8 cellular contexts compared by ENCODE assay signal in genomic region chr19:43463381-43464088, GRCh38. TPM values are rescaled to one million over a fixed set of nuclear protein-coding genes. Genes with fewer than 3 reads are reported as not detected.
DNase-seq lines count a peak whose midpoint lies in the region; ATAC-seq and TF ChIP-seq lines count a peak whose summit lies in the region.

No MANE protein-coding gene starts in this region.

- peaks cover 20 to 62% (median 39%) of the 10 kb centered on the region in 10 experiments for H3K4me1 ChIP-seq in BLaER1 treated with 17β-estradiol and CSF1 and Interleukin-3, amounts not matched to agents 10 nM and 100 nM
- H3K4me1 ChIP-seq in lung (ENCODE audit: control insufficient read depth in 2 of 2, insufficient read depth in 2 of 2, low read length in 2 of 2) = peaks cover 0 to 9% of the 10 kb centered on the region in 2 donors

- POLR2A ChIA-PET in activated CD8-positive, alpha-beta T cell treated with anti-CD3 and anti-CD28 coated beads, Interleukin-2, amount 10 ng/mL, durations not matched to agents 7 days and 5 days (lab: Charles Lee) = interaction anchor here (0.8 to 2.5 kb wide), 7 partner anchors 10 to 61 kb away, joined by 3 to 18 read pairs (median 5); partner anchors contain the start of gene PHLDB3

- H3K27ac ChIP-seq in BLaER1 treated with 17β-estradiol and CSF1 and Interleukin-3, amounts not matched to agents 10 nM and 100 nM = peak overlapping the region in 10 of 11 experiments; percentile 47 to 74 (median 67); a peak in 19 of 22 replicates
- H3K27ac ChIP-seq in lung (ENCODE audit: low read depth in 1 of 2, low read length in 1 of 2) = peak overlapping the region; percentile 14 to 72

- H3K36me3 ChIP-seq in BLaER1 treated with 17β-estradiol and CSF1 and Interleukin-3, amounts not matched to agents 10 nM and 100 nM = no peaks in the 10 kb centered on the region
- no peaks in the 10 kb centered on the region for H3K36me3 ChIP-seq in lung (ENCODE audit: control insufficient read depth in 2 of 2, insufficient read depth in 2 of 2, low read length in 2 of 2)

- peak overlapping the region; percentile 33 to 81 (median 73) for H3K9ac ChIP-seq in BLaER1 treated with 17β-estradiol and CSF1 and Interleukin-3, amounts not matched to agents 10 nM and 100 nM

- no peaks in the 10 kb centered on the region for H4K20me1 ChIP-seq in BLaER1 treated with 17β-estradiol and CSF1 and Interleukin-3, amounts not matched to agents 10 nM and 100 nM

- CTCF ChIA-PET in activated CD8-positive, alpha-beta T cell treated with anti-CD3 and anti-CD28 coated beads, Interleukin-2, amount 10 ng/mL, durations not matched to agents 7 days and 5 days (lab: Charles Lee) = interaction anchor here (0.5 to 4.6 kb wide), 16 partner anchors 10 to 1340 kb away, joined by 3 to 68 read pairs (median 6); partner anchors contain the start of genes IRGQ, PHLDB3 and ZNF576

- H3K9me3 Mint-ChIP-seq in activated CD8-positive, alpha-beta T cell treated with anti-CD3 and anti-CD28 coated beads, Interleukin-2, amount 10 ng/mL, durations not matched to agents 7 days and 5 days (ENCODE audit: insufficient read depth) = no peaks in the 10 kb centered on the region

- DNase-seq in NCI-H82 (lab: John Stamatoyannopoulos, UW) = peak; percentile 95
- peak; percentile 99 for DNase-seq in activated CD8-positive, alpha-beta T cell treated with anti-CD3 and anti-CD28 coated beads, Interleukin-2, amount 10 ng/mL, durations not matched to agents 7 days and 5 days
- DNase-seq in effector CD4-positive, alpha-beta T cell = peak; percentile 99
- peak; percentile 99 for DNase-seq in lung (ENCODE audit: low spot score)
- peak; percentile 98 to 99 (median 99) for DNase-seq in stimulated activated CD4-positive, alpha-beta T cell treated with anti-CD3 and anti-CD28 coated beads, TNF-alpha, amount 100 ng/mL, for 1 hour (ENCODE audit: low read depth in 3 of 3, low spot score in 1 of 3)

- H3K4me2 ChIP-seq in BLaER1 treated with 17β-estradiol and CSF1 and Interleukin-3, amounts not matched to agents 10 nM and 100 nM = peak overlapping the region; percentile 82 to 99 (median 93)

- no peaks in the 10 kb centered on the region for H3K36me3 Mint-ChIP-seq in activated CD8-positive, alpha-beta T cell treated with anti-CD3 and anti-CD28 coated beads, Interleukin-2, amount 10 ng/mL, durations not matched to agents 7 days and 5 days (ENCODE audit: low read depth)

- TF ChIP-seq CTCF in lung (IDR thresholded peaks at IDR 0.05; ENCODE audit: control extremely low read depth, extremely low read depth) = no peak

- peak overlapping the region; percentile 85 for H3K4me3 Mint-ChIP-seq in activated CD8-positive, alpha-beta T cell treated with anti-CD3 and anti-CD28 coated beads, Interleukin-2, amount 10 ng/mL, durations not matched to agents 7 days and 5 days

- H3K9me3 ChIP-seq in BLaER1 treated with 17β-estradiol and CSF1 and Interleukin-3, amounts not matched to agents 10 nM and 100 nM (replicated peaks in 1 of 11) = no peaks in the 10 kb centered on the region
- no peaks in the 10 kb centered on the region for H3K9me3 ChIP-seq in lung (ENCODE audit: control insufficient read depth in 2 of 2, insufficient read depth in 1 of 2, low read length in 1 of 2)

- peak overlapping the region; percentile 96 for H3K27ac Mint-ChIP-seq in activated CD8-positive, alpha-beta T cell treated with anti-CD3 and anti-CD28 coated beads, Interleukin-2, amount 10 ng/mL, durations not matched to agents 7 days and 5 days

- WGBS in lung, 2 donors = 1% methylated on average over 53 to 54 of the region's 54 CpGs

- H3K27me3 ChIP-seq in BLaER1 treated with 17β-estradiol and CSF1 and Interleukin-3, amounts not matched to agents 10 nM and 100 nM = 0 out of 22 replicates have a peak, but pooled peaks cover 0 to 4% (median 0%) of the 10 kb centered on the region in 11 experiments
- H3K27me3 ChIP-seq in lung (ENCODE audit: control insufficient read depth, insufficient read depth) = no peaks in the 10 kb centered on the region

- H3K27me3 Mint-ChIP-seq in activated CD8-positive, alpha-beta T cell treated with anti-CD3 and anti-CD28 coated beads, Interleukin-2, amount 10 ng/mL, durations not matched to agents 7 days and 5 days (ENCODE audit: low read depth) = no peaks in the 10 kb centered on the region

- ATAC-seq in GM19324 (IDR thresholded peaks at IDR 0.05; ENCODE audit: low FRiP score, unreplicated experiment) = peak; percentile 79
- ATAC-seq in HG03457 (IDR thresholded peaks at IDR 0.05; ENCODE audit: unreplicated experiment) = peak; percentile 77
- peak; percentile 88 for ATAC-seq in activated CD8-positive, alpha-beta T cell treated with anti-CD3 and anti-CD28 coated beads, Interleukin-2, amount 10 ng/mL, durations not matched to agents 7 days and 5 days
- ATAC-seq in lung (ENCODE audit: insufficient read depth, low FRiP score) = peak; percentile 92

- peak overlapping the region; percentile 57 to 77 (median 70) for H3K4me3 ChIP-seq in BLaER1 treated with 17β-estradiol and CSF1 and Interleukin-3, amounts not matched to agents 10 nM and 100 nM
- peak overlapping the region; percentile 52 for H3K4me3 ChIP-seq in lung

- peaks cover 44% of the 10 kb centered on the region for H3K4me1 Mint-ChIP-seq in activated CD8-positive, alpha-beta T cell treated with anti-CD3 and anti-CD28 coated beads, Interleukin-2, amount 10 ng/mL, durations not matched to agents 7 days and 5 days (ENCODE audit: low read depth)

RNA-seq across cellular contexts. Expression of gene LYPD3, which starts 1.9 kb away (rescaled TPM):
- total RNA-seq in activated CD8-positive, alpha-beta T cell treated with anti-CD3 and anti-CD28 coated beads, Interleukin-2, amount 10 ng/mL, durations not matched to agents 7 days and 5 days = 1 to 10 TPM in 1 of 2 experiments, under 1 TPM in 1; 0.68 to 1.1 TPM
- under 1 TPM; 0.28 to 0.89 TPM for total RNA-seq in lung
- 1 to 10 TPM; 1.0 to 1.7 TPM for polyA plus RNA-seq in lung

RNA-seq across cellular contexts. Expression of gene PHLDB3, which starts 41.0 kb away (rescaled TPM):
- total RNA-seq in activated CD8-positive, alpha-beta T cell treated with anti-CD3 and anti-CD28 coated beads, Interleukin-2, amount 10 ng/mL, durations not matched to agents 7 days and 5 days = 10 to 100 TPM; 14.9 to 15.5 TPM
- total RNA-seq in lung = 10 to 100 TPM in 1 of 2 donors, 1 to 10 TPM in 1; 9.8 to 23.4 TPM
- polyA plus RNA-seq in lung = 1 to 10 TPM; 5.8 to 6.0 TPM

RNA-seq across cellular contexts. Expression of gene TEX101, which starts 48.8 kb away (rescaled TPM):
- total RNA-seq in activated CD8-positive, alpha-beta T cell treated with anti-CD3 and anti-CD28 coated beads, Interleukin-2, amount 10 ng/mL, durations not matched to agents 7 days and 5 days = not detected
- total RNA-seq in lung = not detected
- not detected for polyA plus RNA-seq in lung

Comparison
In these comparisons a context has a peak if more than half of its experiments do, and no peak if none do; other contexts are left out.
1. Peak in every context shown above with its lines: DNase-seq, ATAC-seq, H3K4me3 ChIP-seq and H3K27ac ChIP-seq.